Comparison of ENCODE assay signal across 8 cellular contexts in the genomic region with DNA sequence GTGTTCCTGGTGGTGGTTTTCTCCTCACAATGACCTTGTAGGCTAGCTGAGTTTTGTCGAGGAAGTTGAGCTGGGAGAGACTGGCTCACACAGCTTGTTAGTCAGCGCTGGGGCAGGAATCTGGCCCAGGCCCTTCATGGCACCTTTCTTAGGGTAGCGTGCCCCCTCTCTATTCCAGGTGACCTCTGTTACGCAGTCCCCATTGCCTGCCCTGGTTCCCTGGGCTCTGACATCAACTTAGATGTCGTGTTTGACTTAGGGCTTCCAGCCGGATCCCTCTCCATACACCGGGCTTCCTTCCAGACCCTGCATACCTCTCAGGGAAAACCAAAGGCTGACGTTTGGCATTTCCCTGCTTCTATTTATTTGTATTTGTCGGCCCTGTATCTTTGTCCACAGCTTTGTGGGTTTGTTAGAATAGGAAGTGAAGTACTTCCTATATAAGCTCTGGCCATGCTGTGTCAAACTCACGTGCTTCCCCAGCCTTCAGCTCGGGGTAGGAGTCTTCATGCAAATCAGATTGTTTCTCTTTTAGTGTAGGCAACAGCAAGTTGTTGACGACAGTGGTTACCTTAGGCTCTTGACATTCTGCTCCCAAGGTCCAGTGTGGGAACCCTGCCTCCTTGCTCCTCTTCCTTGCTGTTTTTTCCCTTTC. TPM values are rescaled to one million over a fixed set of nuclear protein-coding genes. Genes with fewer than 3 reads are reported as not detected.
DNase-seq lines count a peak whose midpoint lies in the region; ATAC-seq and TF ChIP-seq lines count a peak whose summit lies in the region.

No MANE protein-coding gene starts in this region.

- DNase-seq in HL-60 (ENCODE audit: low read depth in 1 of 2, low spot score in 1 of 2) (peak; percentile 67 to 83), glomerular endothelial cell (ENCODE audit: extremely low read depth, low read depth, low spot score) (peak; percentile 98), sciatic nerve (ENCODE audit: low spot score) (no peak), ureter (ENCODE audit: low spot score) (no peak), NCI-H128 (lab: John Stamatoyannopoulos, UW; ENCODE audit: unreplicated experiment) (no peak)
- peak; percentile 60 for DNase-seq in activated CD4-positive, alpha-beta memory T cell treated with anti-CD3 and anti-CD28 coated beads for 36 hours

- no peaks in the 10 kb centered on the region for H3K9me3 Mint-ChIP-seq in activated CD4-positive, alpha-beta memory T cell treated with anti-CD3 and anti-CD28 coated beads for 36 hours

- no peaks in the 10 kb centered on the region for H3K27me3 ChIP-seq in HL-60 (ENCODE audit: insufficient read depth, poor library complexity, severe bottlenecking)

- H3K27ac Mint-ChIP-seq in activated CD4-positive, alpha-beta memory T cell treated with anti-CD3 and anti-CD28 coated beads for 36 hours: peak overlapping the region; percentile 98

- TF ChIP-seq CTCF in HL-60 (IDR thresholded peaks at IDR 0.05; ENCODE audit: insufficient read depth, low read length): no peak

- peak overlapping the region; percentile 59 for H3K27ac ChIP-seq in HL-60 (replicated peaks)

- intact Hi-C loops in activated CD4-positive, alpha-beta memory T cell treated with anti-CD3 and anti-CD28 coated beads for 36 hours (cut with micrococcal nuclease): loop anchor here (1.0 to 5.0 kb wide), 3 partner anchors 8 to 194 kb away; partner anchors contain the start of gene TCP1
- intact Hi-C loops in sciatic nerve (cut with DNase I): no loop called here

- peak; percentile 64 for ATAC-seq in GM21367 (IDR thresholded peaks at IDR 0.05; ENCODE audit: unreplicated experiment)
- ATAC-seq in sciatic nerve: peak; percentile 29

- no peaks in the 10 kb centered on the region for H3K27me3 Mint-ChIP-seq in activated CD4-positive, alpha-beta memory T cell treated with anti-CD3 and anti-CD28 coated beads for 36 hours

- CTCF ChIA-PET in activated CD4-positive, alpha-beta memory T cell treated with anti-CD3 and anti-CD28 coated beads for 36 hours (lab: Charles Lee): interaction anchor here (0.6 to 1.1 kb wide), 3 partner anchors 11 to 106 kb away, joined by 3 to 4 read pairs (median 3); no protein-coding TSS in a partner anchor

- peak overlapping the region; percentile 63; the same call in 1 of the 2 replicates for H3K4me3 ChIP-seq in GM08714 (ENCODE audit: low read length)
- H3K4me3 ChIP-seq in HL-60 (replicated peaks; ENCODE audit: insufficient read depth, low read length): no peak overlapping the region

- H3K36me3 Mint-ChIP-seq in activated CD4-positive, alpha-beta memory T cell treated with anti-CD3 and anti-CD28 coated beads for 36 hours: peaks cover 3% of the 10 kb centered on the region

- POLR2A ChIA-PET in activated CD4-positive, alpha-beta memory T cell treated with anti-CD3 and anti-CD28 coated beads for 36 hours (lab: Charles Lee): interaction anchor here (0.7 to 2.0 kb wide), 5 partner anchors 9 to 255 kb away, joined by 3 to 7 read pairs (median 5); partner anchors contain the start of genes IGF2R and WTAP

- H3K4me3 Mint-ChIP-seq in activated CD4-positive, alpha-beta memory T cell treated with anti-CD3 and anti-CD28 coated beads for 36 hours: peak overlapping the region; percentile 44

- H3K4me1 Mint-ChIP-seq in activated CD4-positive, alpha-beta memory T cell treated with anti-CD3 and anti-CD28 coated beads for 36 hours (ENCODE audit: low read depth): peaks cover 97% of the 10 kb centered on the region

RNA-seq across cellular contexts. Expression of gene IGF2R, which starts 12.8 kb away (rescaled TPM):
- total RNA-seq in activated CD4-positive, alpha-beta memory T cell treated with anti-CD3 and anti-CD28 coated beads for 36 hours: 10 to 100 TPM; 73.5 to 75.5 TPM
- total RNA-seq in glomerular endothelial cell (138 and 191 TPM in 2 replicates), sciatic nerve (71.7 TPM), ureter (87.3 TPM)

Comparison
In these comparisons a context has a peak if more than half of its experiments do, and no peak if none do; other contexts are left out.
1. DNase-seq: peak in HL-60 (2 of 2), activated CD4-positive, alpha-beta memory T cell treated with anti-CD3 and anti-CD28 coated beads for 36 hours (single experiment) and glomerular endothelial cell (single experiment); none in sciatic nerve (single experiment), ureter (single experiment) and NCI-H128 (single experiment).